Comparison of ENCODE assay signal across 9 cellular contexts in the genomic region with DNA sequence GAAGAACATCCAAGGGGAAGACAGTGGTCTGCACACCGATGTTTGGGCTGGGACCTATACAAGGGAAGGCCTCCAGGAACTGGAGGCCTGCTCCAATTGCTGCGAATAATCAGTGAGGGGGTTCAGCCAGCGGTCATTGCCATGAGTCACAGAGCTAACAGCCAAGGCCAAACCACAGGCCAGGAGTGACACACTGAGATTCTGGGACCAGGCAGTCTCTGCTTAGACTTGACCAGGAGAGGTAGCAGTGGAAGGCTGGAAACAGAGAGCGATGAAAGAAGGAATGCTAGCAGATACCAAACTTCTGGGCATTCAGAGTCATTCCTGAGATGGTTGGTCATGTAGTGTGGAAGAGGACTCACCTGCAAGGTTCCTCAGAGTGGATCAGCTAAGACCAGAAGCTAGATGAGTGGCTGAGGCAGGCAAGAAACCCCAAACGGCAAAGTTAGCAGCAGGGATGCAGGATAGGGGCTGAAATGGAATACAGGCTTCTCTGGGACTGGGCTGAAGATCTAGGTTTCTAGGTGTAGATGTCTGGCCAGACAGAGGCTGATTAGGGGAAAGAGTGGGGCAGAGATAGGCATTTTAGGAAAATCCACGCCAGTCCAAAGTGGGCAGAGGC. TPM values are rescaled to one million over a fixed set of nuclear protein-coding genes. Genes with fewer than 3 reads are reported as not detected.
DNase-seq lines count a peak whose midpoint lies in the region; ATAC-seq, FAIRE-seq and TF ChIP-seq lines count a peak whose summit lies in the region.
"Had no signal": no experiment of that assay in that cellular context is flagged by ENCODE, and none has a peak within 500 bp of the region (broad histone marks: within the 10 kb centered on the region; RNA-seq: fewer than 3 reads in every experiment).

No MANE protein-coding gene starts in this region.

- in situ Hi-C loops in K562 (cut with MboI), result loop anchor here (10.0 kb wide), 1 partner anchor 136 kb away; no protein-coding TSS in a partner anchor

- intact Hi-C loops in K562 (cut with micrococcal nuclease), result no loop called here
- intact Hi-C loops in vagina (cut with DNase I), result no loop called here

- H3K36me3 Mint-ChIP-seq in type B pancreatic cell, result no peaks in the 10 kb centered on the region

- no peaks in the 10 kb centered on the region for H3K36me3 ChIP-seq in K562 (ENCODE audit: control insufficient read depth, insufficient read depth, low read length)
- no peaks in the 10 kb centered on the region for H3K36me3 ChIP-seq in vagina
- H3K36me3 ChIP-seq: neutrophil had no signal

- POLR2A ChIA-PET in K562 (lab: Yijun Ruan, JAX), result no interaction called here

- H3K4me1 Mint-ChIP-seq in type B pancreatic cell (ENCODE audit: unreplicated experiment), result no peaks in the 10 kb centered on the region

- TF ChIP-seq RAD21 in K562 (CRISPR knock-in tag; conservative IDR thresholded peaks at IDR 0.05 in 1 of 2, IDR thresholded peaks at IDR 0.05 in 1 of 2), result no peak

- TF ChIP-seq POLR2A in K562 (conservative IDR thresholded peaks at IDR 0.05), result no peak
- no peak for TF ChIP-seq POLR2A in vagina (IDR thresholded peaks at IDR 0.05)

- no peak overlapping the region for H3K4me2 ChIP-seq in K562 (ENCODE audit: insufficient read depth, low read length)

- TF ChIP-seq EP300 in K562 (IDR thresholded peaks at IDR 0.05; ENCODE audit: low read length), result no peak

- FAIRE-seq in K562 (lab: Jason Lieb, UNC), result no peak
- FAIRE-seq: colon had no signal

- H3K4me3 ChIP-seq in K562 (no peak overlapping the region), vagina (no peak overlapping the region)

- H3K27me3 Mint-ChIP-seq in type B pancreatic cell, result peaks cover 3% of the 10 kb centered on the region

- CTCF ChIA-PET in K562 (lab: Yijun Ruan, JAX; ENCODE audit: low intra/inter-chr PET ratio), result no interaction called here

- peaks cover 0 to 11% of the 10 kb centered on the region in 2 experiments; a peak in 1 of 5 replicates for H3K27me3 ChIP-seq in K562 (ENCODE audit: control insufficient read depth in 2 of 2, insufficient read depth in 2 of 2, low read length in 2 of 2)
- H3K27me3 ChIP-seq in vagina, result no peaks in the 10 kb centered on the region
- H3K27me3 ChIP-seq: neutrophil had no signal

- H3K4me1 ChIP-seq in K562 (replicated peaks in 1 of 2; ENCODE audit: control insufficient read depth in 2 of 2, insufficient read depth in 2 of 2, low read length in 2 of 2) (no peaks in the 10 kb centered on the region), vagina (no peaks in the 10 kb centered on the region)

- H3K9me3 ChIP-seq in K562 (replicated peaks; ENCODE audit: control insufficient read depth, insufficient read depth, low read depth, low read length), result no peaks in the 10 kb centered on the region
- H3K9me3 ChIP-seq in vagina, result no peaks in the 10 kb centered on the region
- H3K9me3 ChIP-seq: neutrophil had no signal

- H3K27ac ChIP-seq in K562 (ENCODE audit: extremely low read depth, low read depth, low read length), result no peak overlapping the region
- no peak overlapping the region for H3K27ac ChIP-seq in vagina
- H3K27ac ChIP-seq: neutrophil had no signal

- no peaks in the 10 kb centered on the region for H3K9me1 ChIP-seq in K562 (ENCODE audit: control insufficient read depth, insufficient read depth, low read length)

- no peaks in the 10 kb centered on the region for H3K9me3 Mint-ChIP-seq in type B pancreatic cell

- H4K20me1 ChIP-seq in K562 (replicated peaks; ENCODE audit: control insufficient read depth, insufficient read depth, low read length), result no peaks in the 10 kb centered on the region

- no peak overlapping the region for H2AFZ ChIP-seq in K562 (ENCODE audit: low read depth, low read length)

- WGBS in K562 (ENCODE audit: insufficient coverage, low coverage, missing lambda C conversion rate), result 0% methylated on average over 6 of the region's 6 CpGs

- no peak overlapping the region for H3K4me3 Mint-ChIP-seq in type B pancreatic cell

- 0 out of 3 replicates have a peak, but pooled peaks have one; percentile 34 for ATAC-seq in K562

- TF ChIP-seq CTCF in K562 (IDR thresholded peaks at IDR 0.05 in 2 of 3, conservative IDR thresholded peaks at IDR 0.05 in 1 of 3; ENCODE audit: insufficient read depth in 2 of 3, low read depth in 1 of 3, low read length in 3 of 3), result no peak
- TF ChIP-seq CTCF in vagina (IDR thresholded peaks at IDR 0.05), result no peak
- no peak for TF ChIP-seq CTCF in type B pancreatic cell (conservative IDR thresholded peaks at IDR 0.05)

- no TSS peak for BruUV-seq in K562 (replicated peaks; lab: Mats Ljungman, UMichigan)

- H3K79me2 ChIP-seq in K562 (ENCODE audit: control insufficient read depth, insufficient read depth, low read length), result no peaks in the 10 kb centered on the region

- no peak overlapping the region for H3K9ac ChIP-seq in K562 (ENCODE audit: insufficient read depth in 1 of 2, low read depth in 2 of 2, low read length in 2 of 2)

- DNase-seq in HS-5 (ENCODE audit: low read depth) (peak; percentile 36), K562 (ENCODE audit: extremely low read depth in 1 of 4, low spot score in 3 of 4) (peak in 1 of 4 experiments; percentile 13), iris pigment epithelial cell (ENCODE audit: low read depth) (peak; percentile 90), vagina (ENCODE audit: extremely low spot score in 2 of 2) (peak; percentile 74 to 83), type B pancreatic cell (ENCODE audit: extremely low spot score, unreplicated experiment) (no peak), NCI-H2029 (lab: John Stamatoyannopoulos, UW) (no peak), Ammon's horn (ENCODE audit: low spot score) (no peak)

- H3K27ac Mint-ChIP-seq in type B pancreatic cell, result no peak overlapping the region

TF ChIP-seq in K562, 482 proteins besides CTCF, POLR2A, EP300 and RAD21:
- TF ChIP-seq RFX5 (IDR thresholded peaks at IDR 0.05; ENCODE audit: low read depth, low read length) (no peak), RBM14 (IDR thresholded peaks at IDR 0.05; ENCODE audit: borderline replicate concordance, insufficient read depth, low read depth, low read length) (no peak), KDM1A (IDR thresholded peaks at IDR 0.05) (peak; percentile 81 to 83), CBX2 (IDR thresholded peaks at IDR 0.05; ENCODE audit: insufficient read depth, low read length, poor library complexity, severe bottlenecking) (no peak), ZNF24 (IDR thresholded peaks at IDR 0.05) (no peak), FOSL1 (tag; conservative IDR thresholded peaks at IDR 0.05) (peak; percentile 81), RCOR1 (IDR thresholded peaks at IDR 0.05; ENCODE audit: borderline replicate concordance in 1 of 2, low read depth in 2 of 2, low read length in 2 of 2) (peak in 1 of 2 experiments; percentile 84; a peak in 2 of 4 replicates), JUND (IDR thresholded peaks at IDR 0.05; ENCODE audit: borderline replicate concordance, low read depth, low read length) (peak; percentile 60), JUND (tag; IDR thresholded peaks at IDR 0.05; ENCODE audit: borderline replicate concordance, low read depth, low read length) (peak; percentile 32; the same call in 1 of the 3 replicates)
- TF ChIP-seq, protein P1, sequence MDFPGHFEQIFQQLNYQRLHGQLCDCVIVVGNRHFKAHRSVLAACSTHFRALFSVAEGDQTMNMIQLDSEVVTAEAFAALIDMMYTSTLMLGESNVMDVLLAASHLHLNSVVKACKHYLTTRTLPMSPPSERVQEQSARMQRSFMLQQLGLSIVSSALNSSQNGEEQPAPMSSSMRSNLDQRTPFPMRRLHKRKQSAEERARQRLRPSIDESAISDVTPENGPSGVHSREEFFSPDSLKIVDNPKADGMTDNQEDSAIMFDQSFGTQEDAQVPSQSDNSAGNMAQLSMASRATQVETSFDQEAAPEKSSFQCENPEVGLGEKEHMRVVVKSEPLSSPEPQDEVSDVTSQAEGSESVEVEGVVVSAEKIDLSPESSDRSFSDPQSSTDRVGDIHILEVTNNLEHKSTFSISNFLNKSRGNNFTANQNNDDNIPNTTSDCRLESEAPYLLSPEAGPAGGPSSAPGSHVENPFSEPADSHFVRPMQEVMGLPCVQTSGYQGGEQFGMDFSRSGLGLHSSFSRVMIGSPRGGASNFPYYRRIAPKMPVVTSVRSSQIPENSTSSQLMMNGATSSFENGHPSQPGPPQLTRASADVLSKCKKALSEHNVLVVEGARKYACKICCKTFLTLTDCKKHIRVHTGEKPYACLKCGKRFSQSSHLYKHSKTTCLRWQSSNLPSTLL (IDR thresholded peaks at IDR 0.05), result no peak

RNA-seq across cellular contexts. Expression of gene CNGA2, which starts 54.7 kb away (rescaled TPM):
- not detected in 2 replicates for total RNA-seq in K562 (2011; cell fraction: chromatin; rRNA removed; ENCODE audit: low replicate concordance)
- not detected in 2 replicates for total RNA-seq in K562 (2011; cell fraction: nucleolus; rRNA removed)
- total RNA-seq in K562 (2011; cell fraction: nucleoplasm; rRNA removed), result not detected in 2 replicates
- total RNA-seq in K562 (2014; rRNA removed) (not detected in 2 replicates), K562 (2014; rRNA removed; fragmentation: Illumina TruSeq; extraction: Trizol) (not detected in 2 replicates), K562 (2015; rRNA removed; fragmentation: Illumina TruSeq; extraction: Trizol) (not detected in 2 replicates), K562 (2021) (not detected in 2 replicates), vagina (not detected), type B pancreatic cell (ENCODE audit: low replicate concordance) (not detected in 2 replicates)
- polyA plus RNA-seq in K562 (2011; rRNA removed) (not detected in 2 replicates), K562 (2014; fragmentation: Illumina TruSeq; extraction: Trizol) (not detected in 2 replicates), K562 (2014; fragmentation: Nextera tagmentation; extraction: Ambion mirVana) (not detected), K562 (2014; rRNA removed) (not detected in 2 replicates)
- not detected in 2 replicates for polyA plus RNA-seq in K562 (2011; cell fraction: cytosol; rRNA removed)
- polyA plus RNA-seq in K562 (2011; cell fraction: nucleus; rRNA removed), result not detected in 2 replicates
- polyA plus RNA-seq in K562 (2012), result not detected in 2 replicates
- polyA minus RNA-seq in K562 (2011; rRNA and poly(A)+ RNA removed), result not detected in 2 replicates
- polyA minus RNA-seq in K562 (2011; cell fraction: cytosol; rRNA and poly(A)+ RNA removed), result not detected in 2 replicates
- polyA minus RNA-seq in K562 (2011; cell fraction: nucleus; rRNA and poly(A)+ RNA removed), result not detected in 2 replicates

Comparison
In these comparisons a context has a peak if more than half of its experiments do, and no peak if none do; other contexts are left out.
1. DNase-seq: peak in HS-5 (single experiment), iris pigment epithelial cell (single experiment) and vagina (2 of 2); none in type B pancreatic cell (single experiment), NCI-H2029 (single experiment) and Ammon's horn (single experiment).